29 cellular contexts compared by ENCODE assay signal in the genomic region with DNA sequence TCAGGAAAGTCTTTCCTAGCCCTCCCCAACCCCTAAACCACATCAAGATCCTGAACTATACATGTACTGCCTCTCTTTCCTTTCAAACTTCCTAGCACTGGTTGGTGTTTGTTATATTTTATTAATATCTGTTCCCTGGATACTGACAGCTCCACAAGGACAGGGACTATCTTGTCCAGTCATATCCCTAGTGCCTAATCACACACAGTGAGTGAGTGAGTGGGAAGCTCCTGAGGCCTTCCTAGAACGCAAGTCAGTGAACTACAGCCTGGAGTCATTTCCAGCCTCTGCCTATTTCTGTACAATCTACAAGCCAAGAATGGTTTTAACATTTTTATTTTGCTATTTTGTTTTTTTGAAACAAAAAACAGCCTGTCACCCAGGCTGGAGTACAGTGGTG.
"Had no signal": no experiment of that assay in that cellular context is flagged by ENCODE, and none has a peak within 500 bp of the region (broad histone marks: within the 10 kb centered on the region; RNA-seq: fewer than 3 reads in every experiment).

No MANE protein-coding gene starts in this region.

- H3K27ac Mint-ChIP-seq: activated CD4-positive, alpha-beta T cell treated with anti-CD3 and anti-CD28 coated beads for 36 hours; activated CD8-positive, alpha-beta T cell treated with anti-CD3 and anti-CD28 coated beads for 36 hours; activated naive CD8-positive, alpha-beta T cell; activated T-helper 17 cell treated with anti-CD3 and anti-CD28 coated beads, Interleukin-2, amount 50 U/mL, for 72 hours; T-helper 17 cell; T-helper 2 cell treated with Interferon-gamma antibody and Interleukin-4, amounts not matched to agents 5 μg/mL and 100 μg/mL, for 36 hours had no signal

- H3K27me3 ChIP-seq: body of pancreas, colonic mucosa, esophagus squamous epithelium, gastroesophageal sphincter had no signal

- DNase-seq: activated CD4-positive, alpha-beta T cell treated with anti-CD3 and anti-CD28 coated beads for 36 hours; activated CD4-positive, alpha-beta T cell treated with anti-CD3 and anti-CD28 coated beads, Interleukin-2, amount 50 U/mL, for 1 hour; activated CD4-positive, alpha-beta T cell treated with anti-CD3 and anti-CD28 coated beads, Interleukin-2, amount 50 U/mL, for 48 hours; activated CD4-positive, CD25-positive, alpha-beta regulatory T cell; activated CD4-positive, CD25-positive, alpha-beta regulatory T cell treated with anti-CD3 and anti-CD28 coated beads, Interleukin-2, amount 50 U/mL, for 72 hours; activated CD8-positive, alpha-beta memory T cell treated with anti-CD3 and anti-CD28 coated beads for 24 hours; activated CD8-positive, alpha-beta T cell treated with anti-CD3 and anti-CD28 coated beads for 36 hours; activated effector memory CD4-positive, alpha-beta T cell treated with Interleukin-2 at 50 U/mL for 16 hours; activated gamma-delta T cell treated with Interleukin-2 at 50 U/mL for 16 hours; activated naive CD4-positive, alpha-beta T cell treated with anti-CD3 and anti-CD28 coated beads, Interleukin-2, amount 50 U/mL, for 16 hours; activated naive CD4-positive, alpha-beta T cell treated with Interleukin-2 at 50 U/mL for 16 hours; activated T-cell treated with anti-CD3 and anti-CD28 coated beads, Interleukin-2, amount 50 U/mL, for 4 hours; amniotic stem cell; anterior cingulate cortex; body of pancreas; central memory CD4-positive, alpha-beta T cell; cerebellar nuclear complex; colonic mucosa; effector CD8-positive, alpha-beta T cell; esophagus squamous epithelium; foreskin melanocyte; T-helper 1 cell; T-helper 17 cell; T1000 had no signal

- H3K36me3 ChIP-seq: colonic mucosa had no signal

- H3K27me3 Mint-ChIP-seq: activated CD4-positive, alpha-beta T cell treated with anti-CD3 and anti-CD28 coated beads for 36 hours; activated CD8-positive, alpha-beta T cell treated with anti-CD3 and anti-CD28 coated beads for 36 hours; activated naive CD8-positive, alpha-beta T cell; activated T-helper 17 cell treated with anti-CD3 and anti-CD28 coated beads, Interleukin-2, amount 50 U/mL, for 72 hours; T-helper 17 cell had no signal

- H3K9me3 Mint-ChIP-seq: activated CD8-positive, alpha-beta T cell treated with anti-CD3 and anti-CD28 coated beads for 36 hours; activated T-cell treated with anti-CD3 and anti-CD28 coated beads, Interleukin-2, amount 50 U/mL, for 4 hours; activated T-helper 17 cell treated with anti-CD3 and anti-CD28 coated beads, Interleukin-2, amount 50 U/mL, for 72 hours; T-helper 2 cell treated with Interferon-gamma antibody and Interleukin-4, amounts not matched to agents 5 μg/mL and 100 μg/mL, for 36 hours had no signal

- ATAC-seq: activated CD4-positive, alpha-beta T cell treated with anti-CD3 and anti-CD28 coated beads for 36 hours; activated CD8-positive, alpha-beta T cell treated with anti-CD3 and anti-CD28 coated beads for 36 hours; activated T-cell treated with anti-CD3 and anti-CD28 coated beads, Interleukin-2, amount 50 U/mL, for 4 hours; activated T-helper 17 cell treated with anti-CD3 and anti-CD28 coated beads, Interleukin-2, amount 50 U/mL, for 72 hours; body of pancreas; gastroesophageal sphincter; T-helper 17 cell had no signal

- H3K4me3 ChIP-seq: body of pancreas, colonic mucosa, esophagus squamous epithelium, gastroesophageal sphincter had no signal

- H3K27ac ChIP-seq: body of pancreas, colonic mucosa, epithelial cell of prostate, esophagus squamous epithelium, gastroesophageal sphincter had no signal

- H3K9me3 ChIP-seq: body of pancreas, colonic mucosa, esophagus squamous epithelium, gastroesophageal sphincter had no signal

- H3K4me3 Mint-ChIP-seq: activated CD4-positive, alpha-beta T cell treated with anti-CD3 and anti-CD28 coated beads for 36 hours; activated CD8-positive, alpha-beta T cell treated with anti-CD3 and anti-CD28 coated beads for 36 hours; activated naive CD8-positive, alpha-beta T cell; activated T-cell treated with anti-CD3 and anti-CD28 coated beads, Interleukin-2, amount 50 U/mL, for 4 hours; activated T-helper 17 cell treated with anti-CD3 and anti-CD28 coated beads, Interleukin-2, amount 50 U/mL, for 72 hours; T-helper 17 cell; T-helper 2 cell treated with Interferon-gamma antibody and Interleukin-4, amounts not matched to agents 5 μg/mL and 100 μg/mL, for 36 hours had no signal

- H3K4me1 Mint-ChIP-seq: activated CD4-positive, alpha-beta T cell treated with anti-CD3 and anti-CD28 coated beads for 36 hours had no signal

- H3K4me1 ChIP-seq: body of pancreas, colonic mucosa, gastroesophageal sphincter had no signal
